Comparison of ENCODE assay signal across 1 cellular context in genomic region chr2:39513641-39514094, GRCh38.
A peak's percentile ranks its signal among the peaks of the same experiment; 100 is the strongest.
TF ChIP-seq lines count a peak whose summit lies in the region.

No MANE protein-coding gene starts in this region.

TF ChIP-seq in HepG2, 621 proteins besides CTCF, POLR2A, EP300 and RAD21 (continued from another document and continues in another):
- TF ChIP-seq GMEB2 (CRISPR knock-in tag; IDR thresholded peaks at IDR 0.05; ENCODE audit: low read depth): no peak
- no peak for TF ChIP-seq TBX3 (IDR thresholded peaks at IDR 0.05; ENCODE audit: borderline replicate concordance)
- TF ChIP-seq NFYB (CRISPR knock-in tag; IDR thresholded peaks at IDR 0.05): no peak
- TF ChIP-seq ARNT2 (CRISPR knock-in tag; IDR thresholded peaks at IDR 0.05; ENCODE audit: low read depth): no peak
- TF ChIP-seq MXI1 (IDR thresholded peaks at IDR 0.05; ENCODE audit: borderline replicate concordance, low read depth, low read length): no peak
- TF ChIP-seq PITX1 (CRISPR knock-in tag; IDR thresholded peaks at IDR 0.05): no peak
- no peak for TF ChIP-seq TFDP1 (CRISPR knock-in tag; IDR thresholded peaks at IDR 0.05; ENCODE audit: borderline replicate concordance)
- TF ChIP-seq YY1 (IDR thresholded peaks at IDR 0.05; ENCODE audit: insufficient read depth, insufficient replicate concordance, low read depth, low read length): no peak
- no peak for TF ChIP-seq ZNF343 (CRISPR knock-in tag; IDR thresholded peaks at IDR 0.05)
- TF ChIP-seq HNRNPL (IDR thresholded peaks at IDR 0.05; ENCODE audit: low read depth, low read length): no peak
- TF ChIP-seq FOSL2 (CRISPR knock-in tag; IDR thresholded peaks at IDR 0.05): peak; percentile 69
- TF ChIP-seq HOMEZ (CRISPR knock-in tag; IDR thresholded peaks at IDR 0.05; ENCODE audit: low read depth): no peak
- TF ChIP-seq ZNF296 (CRISPR knock-in tag; conservative IDR thresholded peaks at IDR 0.05): no peak
- no peak for TF ChIP-seq NFIC (IDR thresholded peaks at IDR 0.05; ENCODE audit: low read length)
- TF ChIP-seq ZNF710 (CRISPR knock-in tag; IDR thresholded peaks at IDR 0.05; ENCODE audit: borderline replicate concordance): no peak
- no peak for TF ChIP-seq RFXAP (CRISPR knock-in tag; IDR thresholded peaks at IDR 0.05; ENCODE audit: borderline replicate concordance)
- no peak for TF ChIP-seq SP2 (CRISPR knock-in tag; IDR thresholded peaks at IDR 0.05)
- TF ChIP-seq ZBTB44 (CRISPR knock-in tag; IDR thresholded peaks at IDR 0.05): no peak
- TF ChIP-seq NONO (IDR thresholded peaks at IDR 0.05): no peak
- TF ChIP-seq NONO (CRISPR knock-in tag; conservative IDR thresholded peaks at IDR 0.05): no peak
- no peak for TF ChIP-seq CBX2 (IDR thresholded peaks at IDR 0.05; ENCODE audit: low read depth, low read length)
- TF ChIP-seq CBX2 (CRISPR knock-in tag; IDR thresholded peaks at IDR 0.05; ENCODE audit: low read depth): no peak
- no peak for TF ChIP-seq ZNF772 (CRISPR knock-in tag; IDR thresholded peaks at IDR 0.05)
- TF ChIP-seq ZNF687 (CRISPR knock-in tag; IDR thresholded peaks at IDR 0.05): no peak
- no peak for TF ChIP-seq SMAD9 (CRISPR knock-in tag; IDR thresholded peaks at IDR 0.05)
- no peak for TF ChIP-seq CHD2 (IDR thresholded peaks at IDR 0.05; ENCODE audit: low read depth, low read length)
- no peak; the same call in 1 of the 2 replicates for TF ChIP-seq NCOR1 (IDR thresholded peaks at IDR 0.05; ENCODE audit: borderline replicate concordance, low read length)
- TF ChIP-seq ZMAT3 (CRISPR knock-in tag; conservative IDR thresholded peaks at IDR 0.05): no peak
- no peak for TF ChIP-seq ZNF557 (CRISPR knock-in tag; IDR thresholded peaks at IDR 0.05)
- TF ChIP-seq PRMT3 (CRISPR knock-in tag; IDR thresholded peaks at IDR 0.05; ENCODE audit: borderline replicate concordance, low read depth): no peak
- no peak for TF ChIP-seq NKX3-1 (CRISPR knock-in tag; IDR thresholded peaks at IDR 0.05)
- TF ChIP-seq DMTF1 (CRISPR knock-in tag; IDR thresholded peaks at IDR 0.05): no peak
- peak; percentile 59 for TF ChIP-seq XRCC5 (optimal IDR thresholded peaks at IDR 0.05; ENCODE audit: low read length)
- TF ChIP-seq ZNF564 (CRISPR knock-in tag; IDR thresholded peaks at IDR 0.05): no peak
- no peak for TF ChIP-seq NR2F6 (IDR thresholded peaks at IDR 0.05)
- TF ChIP-seq NR2F6 (CRISPR knock-in tag; IDR thresholded peaks at IDR 0.05): 0 out of 2 replicates have a peak, but pooled peaks have one; percentile 25
- TF ChIP-seq ZBTB37 (CRISPR knock-in tag; IDR thresholded peaks at IDR 0.05): no peak
- no peak for TF ChIP-seq CAMTA2 (CRISPR knock-in tag; IDR thresholded peaks at IDR 0.05; ENCODE audit: borderline replicate concordance)
- no peak for TF ChIP-seq USF2 (IDR thresholded peaks at IDR 0.05; ENCODE audit: low read depth, low read length)
- TF ChIP-seq USF2 (CRISPR knock-in tag; IDR thresholded peaks at IDR 0.05; ENCODE audit: borderline replicate concordance): no peak
- no peak for TF ChIP-seq ARNT (IDR thresholded peaks at IDR 0.05)
- no peak for TF ChIP-seq GMEB1 (CRISPR knock-in tag; IDR thresholded peaks at IDR 0.05; ENCODE audit: borderline replicate concordance)
- no peak for TF ChIP-seq SUZ12 (IDR thresholded peaks at IDR 0.05; ENCODE audit: low read depth, low read length)
- no peak for TF ChIP-seq RORA (CRISPR knock-in tag; IDR thresholded peaks at IDR 0.05)
